In genomic region chr1:160061376-160062100, GRCh38 we compare ENCODE assay signal across 13 cellular contexts. TPM values are rescaled to one million over a fixed set of nuclear protein-coding genes. Genes with fewer than 3 reads are reported as not detected.
A peak's percentile ranks its signal among the peaks of the same experiment; 100 is the strongest.
DNase-seq lines count a peak whose midpoint lies in the region; ATAC-seq and TF ChIP-seq lines count a peak whose summit lies in the region.
"Had no signal": no experiment of that assay in that cellular context is flagged by ENCODE, and none has a peak within 500 bp of the region (broad histone marks: within the 10 kb centered on the region; RNA-seq: fewer than 3 reads in every experiment).

No MANE protein-coding gene starts in this region.

- no peaks in the 10 kb centered on the region for H3K4me1 ChIP-seq in adrenal gland (replicated peaks in 1 of 2)
- H3K4me1 ChIP-seq: BLaER1, breast epithelium, esophagus muscularis mucosa had no signal

- no peaks in the 10 kb centered on the region for H3K9me3 ChIP-seq in adrenal gland (replicated peaks in 1 of 3)
- H3K9me3 ChIP-seq: BLaER1, breast epithelium, esophagus muscularis mucosa, SK-N-SH had no signal

- H3K9me3 Mint-ChIP-seq in stimulated activated memory B cell treated with anti-CD40 and anti-IgM and Interleukin-4, amounts not matched to agents 10 μg/mL and 1 μg/mL and 100 μg/mL, for 72 hours = no peaks in the 10 kb centered on the region

- H3K4me3 Mint-ChIP-seq in stimulated activated memory B cell treated with anti-CD40 and anti-IgM and Interleukin-4, amounts not matched to agents 10 μg/mL and 1 μg/mL and 100 μg/mL, for 72 hours = no peak overlapping the region
- H3K4me3 Mint-ChIP-seq: activated CD4-positive, alpha-beta T cell treated with anti-CD3 and anti-CD28 coated beads for 36 hours had no signal

- in situ Hi-C loops in GM13977 (cut with MboI; ENCODE audit: low pct_unique_long_range_greater_than_20kb, low sequenced_read_pairs, unreplicated experiment) = no loop called here

- no peaks in the 10 kb centered on the region for H3K4me1 Mint-ChIP-seq in stimulated activated memory B cell treated with anti-CD40 and anti-IgM and Interleukin-4, amounts not matched to agents 10 μg/mL and 1 μg/mL and 100 μg/mL, for 72 hours
- H3K4me1 Mint-ChIP-seq: activated CD4-positive, alpha-beta T cell treated with anti-CD3 and anti-CD28 coated beads for 36 hours had no signal

- ATAC-seq in stimulated activated memory B cell treated with anti-CD40 and anti-IgM and Interleukin-4, amounts not matched to agents 10 μg/mL and 1 μg/mL and 100 μg/mL, for 72 hours = no peak
- ATAC-seq: activated CD4-positive, alpha-beta T cell treated with anti-CD3 and anti-CD28 coated beads for 36 hours had no signal

- intact Hi-C loops in adrenal gland (cut with DNase I) = no loop called here

- H3K27me3 ChIP-seq in adrenal gland = peaks cover 9% of the 10 kb centered on the region
- H3K27me3 ChIP-seq: BLaER1 had no signal

- H3K27me3 Mint-ChIP-seq in stimulated activated memory B cell treated with anti-CD40 and anti-IgM and Interleukin-4, amounts not matched to agents 10 μg/mL and 1 μg/mL and 100 μg/mL, for 72 hours = peaks cover 37% of the 10 kb centered on the region
- H3K27me3 Mint-ChIP-seq: activated CD4-positive, alpha-beta T cell treated with anti-CD3 and anti-CD28 coated beads for 36 hours had no signal

- DNase-seq in GM13977 (ENCODE audit: low spot score) = peak; percentile 7
- DNase-seq in medulla oblongata (ENCODE audit: extremely low spot score) = peak; percentile 63
- no peak for DNase-seq in adrenal gland
- no peak for DNase-seq in NCI-H2029 (lab: John Stamatoyannopoulos, UW)
- DNase-seq: activated CD4-positive, alpha-beta T cell treated with anti-CD3 and anti-CD28 coated beads for 36 hours; NCI-H1048; SK-N-SH had no signal

- H3K4me3 ChIP-seq in adrenal gland = no peak overlapping the region
- H3K4me3 ChIP-seq: BLaER1, breast epithelium, esophagus muscularis mucosa had no signal

- no peaks in the 10 kb centered on the region for H3K36me3 Mint-ChIP-seq in stimulated activated memory B cell treated with anti-CD40 and anti-IgM and Interleukin-4, amounts not matched to agents 10 μg/mL and 1 μg/mL and 100 μg/mL, for 72 hours

- H3K27ac Mint-ChIP-seq in stimulated activated memory B cell treated with anti-CD40 and anti-IgM and Interleukin-4, amounts not matched to agents 10 μg/mL and 1 μg/mL and 100 μg/mL, for 72 hours = no peak overlapping the region
- H3K27ac Mint-ChIP-seq: activated CD4-positive, alpha-beta T cell treated with anti-CD3 and anti-CD28 coated beads for 36 hours had no signal

- no peaks in the 10 kb centered on the region for H3K36me3 ChIP-seq in adrenal gland (replicated peaks in 1 of 2)
- H3K36me3 ChIP-seq: BLaER1, breast epithelium, esophagus muscularis mucosa had no signal

- 44 to 63% (median 62%) methylated on average over 7 to 14 of the region's 14 CpGs for WGBS in adrenal gland, 4 donors

- H3K27ac ChIP-seq in angular gyrus (ENCODE audit: low read depth, low read length) = peak overlapping the region; percentile 97
- H3K27ac ChIP-seq in adrenal gland = no peak overlapping the region
- H3K27ac ChIP-seq: BLaER1, breast epithelium, esophagus muscularis mucosa had no signal

- TF ChIP-seq POLR2A in adrenal gland (IDR thresholded peaks at IDR 0.05) = no peak

- TF ChIP-seq CTCF in GM13977 (IDR thresholded peaks at IDR 0.05; ENCODE audit: extremely low read depth, insufficient read depth, missing control alignments) (peak; percentile 10), adrenal gland (IDR thresholded peaks at IDR 0.05) (no peak)

RNA-seq across cellular contexts. Expression of gene KCNJ10, which starts 8.4 kb away (rescaled TPM):
- total RNA-seq in adrenal gland = under 1 TPM in 2 of 8 donors, not detected in 6; 0.19 to 0.32 TPM
- under 1 TPM in 2 of 3 donors, not detected in 1; 0.13 TPM for polyA plus RNA-seq in adrenal gland
- total RNA-seq: G401 had no signal
- polyA plus RNA-seq: SK-N-SH had no signal

RNA-seq across cellular contexts. Expression of gene KCNJ9, which starts 19.8 kb away (rescaled TPM):
- total RNA-seq in adrenal gland = 1 to 10 TPM in 1 of 8 donors, under 1 TPM in 1, not detected in 6; 0.14 to 1.1 TPM
- under 1 TPM; 0.16 to 0.24 (median 0.20) TPM for polyA plus RNA-seq in adrenal gland
- total RNA-seq: breast epithelium, esophagus muscularis mucosa, G401 had no signal

RNA-seq across cellular contexts. Expression of gene PIGM, which starts 29.7 kb away (rescaled TPM):
- total RNA-seq in adrenal gland = 1 to 10 TPM; 5.3 to 9.4 (median 7.4) TPM
- polyA plus RNA-seq in adrenal gland = 1 to 10 TPM; 3.0 to 9.4 (median 3.5) TPM

RNA-seq across cellular contexts. Expression of gene IGSF8, which starts 36.9 kb away (rescaled TPM):
- 10 to 100 TPM; 15.0 to 42.9 (median 24.1) TPM for total RNA-seq in adrenal gland
- 10 to 100 TPM in 2 of 3 donors, 1 to 10 TPM in 1; 9.7 to 24.9 (median 20.8) TPM for polyA plus RNA-seq in adrenal gland

RNA-seq across cellular contexts. Expression of gene ATP1A2, which starts 54.0 kb away (rescaled TPM):
- 1 to 10 TPM in 5 of 8 donors, under 1 TPM in 3; 0.47 to 3.6 (median 1.4) TPM for total RNA-seq in adrenal gland
- polyA plus RNA-seq in adrenal gland = 1 to 10 TPM in 2 of 3 donors, under 1 TPM in 1; 0.99 to 4.5 (median 2.7) TPM
- total RNA-seq: activated CD4-positive, alpha-beta T cell treated with anti-CD3 and anti-CD28 coated beads for 36 hours; G401 had no signal

Comparison
In these comparisons a context has a peak if more than half of its experiments do, and no peak if none do; other contexts are left out.
1. DNase-seq: peak in GM13977 (single experiment) and medulla oblongata (single experiment); none in adrenal gland (0 of 7) and NCI-H2029 (single experiment).